8 cellular contexts compared by ENCODE assay signal in the genomic region with DNA sequence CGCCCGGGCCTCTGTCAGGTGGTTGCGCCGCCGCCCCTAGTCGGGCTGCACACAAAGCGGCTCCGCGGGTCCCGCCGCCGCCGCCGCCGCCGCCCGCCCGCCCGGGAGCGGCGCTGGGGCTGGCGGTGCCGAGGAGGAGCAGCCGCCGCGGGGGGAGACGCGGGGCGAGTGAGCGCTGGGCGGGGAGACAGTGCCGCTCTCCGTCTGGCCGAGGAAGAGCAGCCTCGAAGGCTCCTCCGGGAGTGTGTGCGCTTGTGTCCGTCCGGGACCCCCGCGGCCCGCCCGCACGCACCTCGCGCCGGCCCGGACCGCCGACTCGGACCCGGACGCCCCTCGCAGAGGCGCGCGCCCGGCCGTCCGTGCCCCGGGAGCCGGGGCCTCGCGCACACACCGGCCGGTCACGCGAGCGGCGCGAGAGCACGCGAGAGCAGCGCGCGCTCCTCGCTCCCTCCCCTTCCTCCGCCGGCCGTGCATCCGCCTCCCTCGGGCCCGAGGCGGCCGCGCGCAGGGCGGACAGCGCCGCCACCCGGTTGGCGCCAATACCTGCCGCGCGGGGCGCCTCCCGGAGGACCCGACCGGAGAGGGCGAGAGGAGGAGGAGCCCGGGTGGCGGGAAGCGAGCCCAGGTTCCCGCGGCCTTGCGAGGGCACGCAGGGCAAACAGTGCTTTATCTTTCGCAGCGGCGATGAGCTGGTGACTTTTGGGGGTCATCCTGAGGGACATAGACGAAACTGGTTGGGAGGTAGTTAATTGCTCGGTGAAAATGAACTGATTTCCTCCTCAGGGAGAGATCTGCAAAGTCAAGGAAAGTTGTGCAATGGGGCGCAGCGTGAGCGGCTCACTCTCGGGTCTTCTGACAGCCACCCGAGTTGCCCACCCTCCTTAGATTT.
DNase-seq lines count a peak whose midpoint lies in the region; ATAC-seq and TF ChIP-seq lines count a peak whose summit lies in the region.

A gene with protein sequence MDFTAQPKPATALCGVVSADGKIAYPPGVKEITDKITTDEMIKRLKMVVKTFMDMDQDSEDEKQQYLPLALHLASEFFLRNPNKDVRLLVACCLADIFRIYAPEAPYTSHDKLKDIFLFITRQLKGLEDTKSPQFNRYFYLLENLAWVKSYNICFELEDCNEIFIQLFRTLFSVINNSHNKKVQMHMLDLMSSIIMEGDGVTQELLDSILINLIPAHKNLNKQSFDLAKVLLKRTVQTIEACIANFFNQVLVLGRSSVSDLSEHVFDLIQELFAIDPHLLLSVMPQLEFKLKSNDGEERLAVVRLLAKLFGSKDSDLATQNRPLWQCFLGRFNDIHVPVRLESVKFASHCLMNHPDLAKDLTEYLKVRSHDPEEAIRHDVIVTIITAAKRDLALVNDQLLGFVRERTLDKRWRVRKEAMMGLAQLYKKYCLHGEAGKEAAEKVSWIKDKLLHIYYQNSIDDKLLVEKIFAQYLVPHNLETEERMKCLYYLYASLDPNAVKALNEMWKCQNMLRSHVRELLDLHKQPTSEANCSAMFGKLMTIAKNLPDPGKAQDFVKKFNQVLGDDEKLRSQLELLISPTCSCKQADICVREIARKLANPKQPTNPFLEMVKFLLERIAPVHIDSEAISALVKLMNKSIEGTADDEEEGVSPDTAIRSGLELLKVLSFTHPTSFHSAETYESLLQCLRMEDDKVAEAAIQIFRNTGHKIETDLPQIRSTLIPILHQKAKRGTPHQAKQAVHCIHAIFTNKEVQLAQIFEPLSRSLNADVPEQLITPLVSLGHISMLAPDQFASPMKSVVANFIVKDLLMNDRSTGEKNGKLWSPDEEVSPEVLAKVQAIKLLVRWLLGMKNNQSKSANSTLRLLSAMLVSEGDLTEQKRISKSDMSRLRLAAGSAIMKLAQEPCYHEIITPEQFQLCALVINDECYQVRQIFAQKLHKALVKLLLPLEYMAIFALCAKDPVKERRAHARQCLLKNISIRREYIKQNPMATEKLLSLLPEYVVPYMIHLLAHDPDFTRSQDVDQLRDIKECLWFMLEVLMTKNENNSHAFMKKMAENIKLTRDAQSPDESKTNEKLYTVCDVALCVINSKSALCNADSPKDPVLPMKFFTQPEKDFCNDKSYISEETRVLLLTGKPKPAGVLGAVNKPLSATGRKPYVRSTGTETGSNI (N-terminal part only) (minus strand): TSS at position 423 of the 889 bp plus-strand sequence. CDS start 1,334 bp downstream, outside the sequence.

- peak; percentile 89 for TF ChIP-seq POLR2A in GM18951 (IDR thresholded peaks at IDR 0.05; ENCODE audit: extremely low read depth, insufficient read depth, insufficient read length)

- in situ Hi-C loops in GM18951 (cut with MboI; ENCODE audit: low sequenced_read_pairs, unreplicated experiment): loop anchor here (10.0 kb wide), 1 partner anchor 513 kb away; no protein-coding TSS in a partner anchor

- DNase-seq in AG08396 (ENCODE audit: low spot score): peak; percentile 97
- peak; percentile 83 for DNase-seq in NCI-H226
- peak; percentile 78 to 85 (median 83) for DNase-seq in activated CD4-positive, CD25-positive, alpha-beta regulatory T cell (lab: John Stamatoyannopoulos, UW)
- DNase-seq in central memory CD4-positive, alpha-beta T cell: peak; percentile 91
- peak; percentile 94 for DNase-seq in islet precursor cell
- peak; percentile 74 to 87 (median 82) for DNase-seq in stimulated activated CD4-positive, alpha-beta T cell treated with anti-CD3 and anti-CD28 coated beads, Interleukin-12 subunit alpha, Interleukin-12 subunit beta, amount 100 ng/mL, for 48 hours (ENCODE audit: low read depth in 2 of 3, low spot score in 1 of 3)

- peak; percentile 77 for ATAC-seq in HG03196 (IDR thresholded peaks at IDR 0.05; ENCODE audit: unreplicated experiment)

Comparison
In these comparisons a context has a peak if more than half of its experiments do, and no peak if none do; other contexts are left out.
1. Peak in every context shown above with its lines: DNase-seq and ATAC-seq.